Comparison of ENCODE assay signal across 1 cellular context in genomic region chr1:244020086-244020485, GRCh38.
TF ChIP-seq lines count a peak whose summit lies in the region.

No MANE protein-coding gene starts in this region.

TF ChIP-seq in K562, 482 proteins besides CTCF, POLR2A, EP300 and RAD21 (continued from another document):
- TF ChIP-seq ATF4 (CRISPR knock-in tag; IDR thresholded peaks at IDR 0.05) (peak; percentile 38; the same call in 1 of the 2 replicates), ATF3 (IDR thresholded peaks at IDR 0.05) (peak; percentile 60), ATF3 (CRISPR knock-in tag; conservative IDR thresholded peaks at IDR 0.05) (no peak), ZNF408 (CRISPR knock-in tag; IDR thresholded peaks at IDR 0.05; ENCODE audit: low read depth) (no peak), PML (IDR thresholded peaks at IDR 0.05; ENCODE audit: low read length) (no peak), MYNN (IDR thresholded peaks at IDR 0.05) (no peak), MYNN (CRISPR knock-in tag; IDR thresholded peaks at IDR 0.05) (no peak), SMC3 (conservative IDR thresholded peaks at IDR 0.05; ENCODE audit: insufficient read depth, low read depth, low read length) (no peak), THAP12 (CRISPR knock-in tag; IDR thresholded peaks at IDR 0.05) (no peak)
